ENCODE assay signal across 7 cellular contexts in genomic region chr1:52697795-52698674, GRCh38. TPM values are rescaled to one million over a fixed set of nuclear protein-coding genes. Genes with fewer than 3 reads are reported as not detected.
DNase-seq lines count a peak whose midpoint lies in the region; ATAC-seq, FAIRE-seq and TF ChIP-seq lines count a peak whose summit lies in the region.

Gene COA7, minus strand, starts transcription at chr1:52698347. Its CDS starts 21 bp downstream, at chr1:52698326.

- WGBS in spleen, 5 donors = 1 to 5% (median 2%) methylated on average over 48 to 68 of the region's 68 CpGs

- H3K4me1 ChIP-seq in spleen = peaks cover 7 to 39% (median 25%) of the 10 kb centered on the region in 6 donors

- no peak for TF ChIP-seq CTCF in spleen (IDR thresholded peaks at IDR 0.05 in 8 of 11, conservative IDR thresholded peaks at IDR 0.05 in 3 of 11)

- no peak for TF ChIP-seq POLR2A in spleen (IDR thresholded peaks at IDR 0.05)

- peak within 1 kb of the TSS; percentile 79 for H3K27ac Mint-ChIP-seq in central memory CD8-positive, alpha-beta T cell (ENCODE audit: low read depth)

- DNase-seq in GM18507 (ENCODE audit: extremely low spot score, insufficient read length, low read depth) (peak; percentile 65), NCI-H226 (peak; percentile 84), iris pigment epithelial cell (ENCODE audit: low read depth) (peak; percentile 83), spleen (peak; percentile 94)
- DNase-seq in activated CD4-positive, CD25-positive, alpha-beta regulatory T cell treated with anti-CD3 and anti-CD28 coated beads, Interleukin-2, amount 50 U/mL, for 16 hours (ENCODE audit: low read depth, low spot score) = peak; percentile 26
- DNase-seq in central memory CD8-positive, alpha-beta T cell (ENCODE audit: low spot score in 2 of 2) = peak in 1 of 2 donors; percentile 16

- peak; percentile 26 for FAIRE-seq in GM18507 (lab: Jason Lieb, UNC)

- no peaks in the 10 kb centered on the region for H3K9me3 Mint-ChIP-seq in central memory CD8-positive, alpha-beta T cell

- peaks cover 0 to 4% (median under 1%) of the 10 kb centered on the region in 6 donors for H3K36me3 ChIP-seq in spleen

- no peaks in the 10 kb centered on the region for H3K9me3 ChIP-seq in spleen

- peak within 1 kb of the TSS; percentile 60 to 87 (median 72) for H3K4me3 ChIP-seq in spleen

- H3K27ac ChIP-seq in spleen = peak within 1 kb of the TSS; percentile 48 to 86 (median 66)

- H3K27me3 Mint-ChIP-seq in central memory CD8-positive, alpha-beta T cell = no peaks in the 10 kb centered on the region

- H3K4me3 Mint-ChIP-seq in central memory CD8-positive, alpha-beta T cell = peak within 1 kb of the TSS; percentile 84

- intact Hi-C loops in spleen (cut with DNase I; ENCODE audit: low total_unique reads) = no loop called here

- peaks cover 2% of the 10 kb centered on the region for H3K36me3 Mint-ChIP-seq in central memory CD8-positive, alpha-beta T cell (ENCODE audit: insufficient read depth)

- H3K27me3 ChIP-seq in spleen (replicated peaks in 1 of 7) = no peaks in the 10 kb centered on the region

- peak; percentile 43 for ATAC-seq in HG03095 (IDR thresholded peaks at IDR 0.05; ENCODE audit: unreplicated experiment)
- ATAC-seq in central memory CD8-positive, alpha-beta T cell (replicated peaks; ENCODE audit: extremely low read depth, poor library complexity, severe bottlenecking) = peak; percentile 29

- H3K4me1 Mint-ChIP-seq in central memory CD8-positive, alpha-beta T cell = peaks cover 23% of the 10 kb centered on the region

RNA-seq across cellular contexts. Expression of gene COA7, which starts in this region (rescaled TPM):
- 10 to 100 TPM in 3 of 7 donors, 1 to 10 TPM in 4; 5.0 to 12.8 (median 8.8) TPM for total RNA-seq in spleen
- 1 to 10 TPM; 1.9 to 5.6 (median 3.5) TPM for polyA plus RNA-seq in spleen
